In the genomic region with DNA sequence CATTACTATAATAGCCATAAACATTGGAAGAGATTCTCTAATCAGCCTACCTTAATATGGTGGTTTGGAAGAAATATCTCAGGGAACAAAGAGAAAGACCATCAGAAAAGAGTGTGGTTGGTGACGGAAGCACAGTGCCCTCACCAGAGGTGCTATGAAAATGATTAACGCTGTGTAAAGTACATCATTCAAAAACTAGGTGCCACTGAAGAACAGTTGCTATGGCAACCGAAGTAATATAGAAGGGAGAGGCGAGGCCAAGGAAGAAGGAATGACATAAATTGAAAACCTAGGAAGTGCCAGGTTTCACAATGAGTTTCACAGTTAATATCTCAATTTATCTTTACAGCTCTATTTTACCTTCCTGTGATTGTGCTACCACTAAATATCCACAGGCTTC, we compare ENCODE assay signal across 2 cellular contexts.
TF ChIP-seq lines count a peak whose summit lies in the region.

No MANE protein-coding gene starts in this region.

TF ChIP-seq in HepG2, 621 proteins besides CTCF, POLR2A, EP300 and RAD21:
- TF ChIP-seq TBX2 (CRISPR knock-in tag; IDR thresholded peaks at IDR 0.05; ENCODE audit: borderline replicate concordance) (no peak), RFX1 (IDR thresholded peaks at IDR 0.05) (peak; percentile 33; the same call in 1 of the 2 replicates)

TF ChIP-seq in K562, 482 proteins besides CTCF, POLR2A, EP300 and RAD21:
- TF ChIP-seq, protein P1, sequence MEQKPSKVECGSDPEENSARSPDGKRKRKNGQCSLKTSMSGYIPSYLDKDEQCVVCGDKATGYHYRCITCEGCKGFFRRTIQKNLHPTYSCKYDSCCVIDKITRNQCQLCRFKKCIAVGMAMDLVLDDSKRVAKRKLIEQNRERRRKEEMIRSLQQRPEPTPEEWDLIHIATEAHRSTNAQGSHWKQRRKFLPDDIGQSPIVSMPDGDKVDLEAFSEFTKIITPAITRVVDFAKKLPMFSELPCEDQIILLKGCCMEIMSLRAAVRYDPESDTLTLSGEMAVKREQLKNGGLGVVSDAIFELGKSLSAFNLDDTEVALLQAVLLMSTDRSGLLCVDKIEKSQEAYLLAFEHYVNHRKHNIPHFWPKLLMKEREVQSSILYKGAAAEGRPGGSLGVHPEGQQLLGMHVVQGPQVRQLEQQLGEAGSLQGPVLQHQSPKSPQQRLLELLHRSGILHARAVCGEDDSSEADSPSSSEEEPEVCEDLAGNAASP (IDR thresholded peaks at IDR 0.05) = no peak
- TF ChIP-seq DPF2 (IDR thresholded peaks at IDR 0.05) = no peak
- TF ChIP-seq KAT7 (CRISPR knock-in tag; IDR thresholded peaks at IDR 0.05; ENCODE audit: borderline replicate concordance) = no peak
- TF ChIP-seq, protein P2, sequence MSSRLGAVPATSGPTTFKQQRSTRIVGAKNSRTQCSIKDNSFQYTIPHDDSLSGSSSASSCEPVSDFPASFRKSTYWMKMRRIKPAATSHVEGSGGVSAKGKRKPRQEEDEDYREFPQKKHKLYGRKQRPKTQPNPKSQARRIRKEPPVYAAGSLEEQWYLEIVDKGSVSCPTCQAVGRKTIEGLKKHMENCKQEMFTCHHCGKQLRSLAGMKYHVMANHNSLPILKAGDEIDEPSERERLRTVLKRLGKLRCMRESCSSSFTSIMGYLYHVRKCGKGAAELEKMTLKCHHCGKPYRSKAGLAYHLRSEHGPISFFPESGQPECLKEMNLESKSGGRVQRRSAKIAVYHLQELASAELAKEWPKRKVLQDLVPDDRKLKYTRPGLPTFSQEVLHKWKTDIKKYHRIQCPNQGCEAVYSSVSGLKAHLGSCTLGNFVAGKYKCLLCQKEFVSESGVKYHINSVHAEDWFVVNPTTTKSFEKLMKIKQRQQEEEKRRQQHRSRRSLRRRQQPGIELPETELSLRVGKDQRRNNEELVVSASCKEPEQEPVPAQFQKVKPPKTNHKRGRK (tag; IDR thresholded peaks at IDR 0.05) = no peak
- TF ChIP-seq RFX1 (IDR thresholded peaks at IDR 0.05) = peak; percentile 68
